In genomic region chr10:30378607-30379006, GRCh38 we compare ENCODE assay signal across 26 cellular contexts. TPM values are rescaled to one million over a fixed set of nuclear protein-coding genes. Genes with fewer than 3 reads are reported as not detected.
DNase-seq lines count a peak whose midpoint lies in the region; ATAC-seq and TF ChIP-seq lines count a peak whose summit lies in the region.
"Had no signal": no experiment of that assay in that cellular context is flagged by ENCODE, and none has a peak within 500 bp of the region (broad histone marks: within the 10 kb centered on the region; RNA-seq: fewer than 3 reads in every experiment).

No MANE protein-coding gene starts in this region.

- intact Hi-C loops in spleen (cut with DNase I; ENCODE audit: low total_unique reads), result no loop called here

- TF ChIP-seq POLR2A in spleen (IDR thresholded peaks at IDR 0.05), result no peak

- H3K27ac ChIP-seq in iPS-18a (ENCODE audit: low read length) (no peak overlapping the region), smooth muscle cell (ENCODE audit: low read depth) (no peak overlapping the region), spleen (no peak overlapping the region)
- H3K27ac ChIP-seq: heart right ventricle, SJSA1, transverse colon had no signal

- H3K4me1 ChIP-seq in adipocyte (ENCODE audit: control insufficient read depth, insufficient read depth, low read length), result peaks cover 6% of the 10 kb centered on the region
- H3K4me1 ChIP-seq in iPS-18a (ENCODE audit: control insufficient read depth, low read depth, low read length), result peaks cover 16% of the 10 kb centered on the region
- H3K4me1 ChIP-seq in smooth muscle cell (ENCODE audit: low read depth), result no peaks in the 10 kb centered on the region
- peaks cover 0 to 13% (median 1%) of the 10 kb centered on the region in 6 donors for H3K4me1 ChIP-seq in spleen
- H3K4me1 ChIP-seq: SJSA1 had no signal

- no peak overlapping the region for H3K4me2 ChIP-seq in smooth muscle cell

- TF ChIP-seq CTCF in smooth muscle cell (IDR thresholded peaks at IDR 0.05; ENCODE audit: borderline replicate concordance, insufficient read depth, poor library complexity, severe bottlenecking) (no peak), spleen (IDR thresholded peaks at IDR 0.05 in 8 of 11, conservative IDR thresholded peaks at IDR 0.05 in 3 of 11) (no peak), GM20000 (IDR thresholded peaks at IDR 0.05; ENCODE audit: extremely low read depth, missing control alignments) (no peak)

- H3K4me3 ChIP-seq in adipocyte (ENCODE audit: low read length) (no peak overlapping the region), iPS-18a (ENCODE audit: low read length) (peak overlapping the region; percentile 4), smooth muscle cell (no peak overlapping the region), spleen (no peak overlapping the region)
- H3K4me3 ChIP-seq: heart right ventricle, sigmoid colon, SJSA1, transverse colon had no signal

- WGBS in smooth muscle cell (ENCODE audit: low lambda C conversion rate), result 78% methylated on average over 3 of the region's 3 CpGs
- 28 to 64% (median 47%) methylated on average over 3 of the region's 3 CpGs for WGBS in spleen, 5 donors

- H3K9ac ChIP-seq in adipocyte (ENCODE audit: low read length) (no peak overlapping the region), iPS-18a (ENCODE audit: low read length) (no peak overlapping the region), smooth muscle cell (ENCODE audit: low read depth) (no peak overlapping the region)

- no peaks in the 10 kb centered on the region for H3K27me3 ChIP-seq in adipocyte (replicated peaks; ENCODE audit: control insufficient read depth, insufficient read depth, low read length)
- H3K27me3 ChIP-seq in iPS-18a (ENCODE audit: control insufficient read depth, insufficient read depth, low read length), result no peaks in the 10 kb centered on the region
- H3K27me3 ChIP-seq in smooth muscle cell (ENCODE audit: low read depth), result no peaks in the 10 kb centered on the region
- H3K27me3 ChIP-seq in spleen (replicated peaks in 1 of 7), result no peaks in the 10 kb centered on the region
- H3K27me3 ChIP-seq: heart right ventricle, sigmoid colon, transverse colon had no signal

- H3K9me3 ChIP-seq in adipocyte (ENCODE audit: control insufficient read depth, low read length), result no peaks in the 10 kb centered on the region
- H3K9me3 ChIP-seq in iPS-18a (ENCODE audit: control insufficient read depth, low read depth, low read length), result no peaks in the 10 kb centered on the region
- H3K9me3 ChIP-seq in smooth muscle cell (replicated peaks; ENCODE audit: low read depth), result no peaks in the 10 kb centered on the region
- H3K9me3 ChIP-seq in spleen, result no peaks in the 10 kb centered on the region
- H3K9me3 ChIP-seq: heart right ventricle, sigmoid colon, SJSA1, transverse colon had no signal

- peak; percentile 48 for DNase-seq in activated effector memory CD4-positive, alpha-beta T cell treated with anti-CD3 and anti-CD28 coated beads, Interleukin-2, amount 50 U/mL, for 16 hours
- no peak for DNase-seq in activated effector memory CD4-positive, alpha-beta T cell treated with Interleukin-2 at 50 U/mL for 16 hours
- DNase-seq in adipocyte (ENCODE audit: low read depth), result peak; percentile 30
- DNase-seq in smooth muscle cell (lab: John Stamatoyannopoulos, UW; ENCODE audit: unreplicated experiment), result no peak
- DNase-seq in spleen, result no peak
- DNase-seq in GM20000 (ENCODE audit: low spot score), result no peak
- DNase-seq: 8988T; activated CD4-positive, alpha-beta T cell treated with anti-CD3 and anti-CD28 coated beads for 4 hours; activated CD8-positive, alpha-beta memory T cell treated with anti-CD3 and anti-CD28 coated beads for 24 hours; activated naive CD4-positive, alpha-beta T cell treated with Interleukin-2 at 50 U/mL for 16 hours; activated T-cell treated with anti-CD3 and anti-CD28 coated beads, Interleukin-2, amount 50 U/mL, for 1 hour; anterior cingulate cortex; CD8-positive, alpha-beta memory T cell; GF-D8; GOT3; heart right ventricle; immature natural killer cell; KG1; NCI-H1930; NCI-H2227 treated with DMSO at 0.1 percent for 48 hours; NCI-H69; sigmoid colon; transverse colon had no signal

- H3K36me3 ChIP-seq in adipocyte (ENCODE audit: control insufficient read depth, insufficient read depth, low read length, severe bottlenecking), result no peaks in the 10 kb centered on the region
- no peaks in the 10 kb centered on the region for H3K36me3 ChIP-seq in iPS-18a (ENCODE audit: control insufficient read depth, low read depth, low read length)
- H3K36me3 ChIP-seq in smooth muscle cell (ENCODE audit: low read depth), result no peaks in the 10 kb centered on the region
- H3K36me3 ChIP-seq in spleen, result no peaks in the 10 kb centered on the region
- H3K36me3 ChIP-seq: heart right ventricle, sigmoid colon, SJSA1, transverse colon had no signal

- no peaks in the 10 kb centered on the region for H3K79me2 ChIP-seq in smooth muscle cell (ENCODE audit: low read depth)

- no peak for ATAC-seq in GM18519 (IDR thresholded peaks at IDR 0.05; ENCODE audit: low FRiP score, unreplicated experiment)
- ATAC-seq: heart right ventricle had no signal

- H4K20me1 ChIP-seq in smooth muscle cell (ENCODE audit: low read depth), result no peaks in the 10 kb centered on the region

- peak overlapping the region; percentile 69 for H2AFZ ChIP-seq in smooth muscle cell (ENCODE audit: low read depth)

- no peaks in the 10 kb centered on the region for H3F3A ChIP-seq in smooth muscle cell (ENCODE audit: low read depth)

RNA-seq across cellular contexts. Expression of gene MTPAP, which starts 29.5 kb away (rescaled TPM):
- total RNA-seq in smooth muscle cell (14.9 and 20.3 TPM in 2 replicates), spleen (10 to 100 TPM; 10.0 to 28.3 (median 22.3) TPM)
- polyA plus RNA-seq in smooth muscle cell (8.4 and 9.4 TPM in 2 replicates), spleen (10 to 100 TPM in 1 of 3 donors, 1 to 10 TPM in 2; 6.9 to 10.8 (median 6.9) TPM)

RNA-seq across cellular contexts. Expression of gene MAP3K8, which starts 55.4 kb away (rescaled TPM):
- total RNA-seq in smooth muscle cell, result 10.4 and 23.5 TPM in 2 replicates
- 18.5 and 19.3 TPM in 2 replicates for polyA plus RNA-seq in smooth muscle cell
- 10 to 100 TPM; 36.2 to 84.3 (median 61.8) TPM for total RNA-seq in spleen
- 10 to 100 TPM; 24.8 to 38.1 (median 28.5) TPM for polyA plus RNA-seq in spleen

Comparison
In these comparisons a context has a peak if more than half of its experiments do, and no peak if none do; other contexts are left out.
1. DNase-seq: peak in activated effector memory CD4-positive, alpha-beta T cell treated with anti-CD3 and anti-CD28 coated beads, Interleukin-2, amount 50 U/mL, for 16 hours (single experiment) and adipocyte (single experiment); none in activated effector memory CD4-positive, alpha-beta T cell treated with Interleukin-2 at 50 U/mL for 16 hours (single experiment), smooth muscle cell (single experiment), spleen (single experiment) and GM20000 (single experiment).